In the genomic region with DNA sequence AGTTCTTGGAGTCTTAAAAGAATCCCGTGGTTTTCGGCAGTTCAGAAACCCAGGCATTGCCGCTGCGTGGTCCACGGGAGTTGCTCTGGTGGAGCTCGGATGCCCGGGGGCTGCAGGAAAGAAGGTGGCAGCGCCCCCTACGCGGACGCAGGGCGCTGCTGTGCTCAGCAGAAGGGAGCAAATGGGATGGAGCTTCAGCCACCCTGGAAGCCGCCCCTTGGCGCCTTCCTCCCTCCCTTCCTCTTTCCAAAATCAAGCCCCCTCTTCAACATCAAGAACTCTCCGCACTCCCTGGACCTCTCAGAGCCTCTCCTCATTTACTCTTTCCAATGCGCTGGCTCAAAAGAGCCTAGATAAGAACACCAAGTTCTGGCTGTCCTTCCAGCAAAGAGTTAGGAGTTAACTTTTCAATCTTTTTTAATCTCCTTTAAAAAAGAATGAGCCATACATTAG, we compare ENCODE assay signal across 9 cellular contexts. TPM values are rescaled to one million over a fixed set of nuclear protein-coding genes. Genes with fewer than 3 reads are reported as not detected.
DNase-seq lines count a peak whose midpoint lies in the region; ATAC-seq and TF ChIP-seq lines count a peak whose summit lies in the region.
"Had no signal": no experiment of that assay in that cellular context is flagged by ENCODE, and none has a peak within 500 bp of the region (broad histone marks: within the 10 kb centered on the region; RNA-seq: fewer than 3 reads in every experiment).

No MANE protein-coding gene starts in this region.

- TF ChIP-seq POLR2A in tibial nerve (IDR thresholded peaks at IDR 0.05) = no peak

- H3K4me2 ChIP-seq in osteoblast (ENCODE audit: insufficient read depth, low read length) = no peak overlapping the region

- TF ChIP-seq CTCF in GM13977 (IDR thresholded peaks at IDR 0.05; ENCODE audit: extremely low read depth, insufficient read depth, missing control alignments) (peak; percentile 21), foreskin keratinocyte (conservative IDR thresholded peaks at IDR 0.05) (peak; percentile 49), osteoblast (IDR thresholded peaks at IDR 0.05; ENCODE audit: extremely low read depth, low read depth, low read length) (no peak), tibial nerve (IDR thresholded peaks at IDR 0.05) (no peak)

- H3K27ac ChIP-seq in foreskin keratinocyte = no peak overlapping the region
- no peak overlapping the region for H3K27ac ChIP-seq in osteoblast (ENCODE audit: low read depth, low read length)
- H3K27ac ChIP-seq in tibial nerve = no peak overlapping the region

- H3K27me3 ChIP-seq in foreskin keratinocyte (peaks cover 48% of the 10 kb centered on the region), osteoblast (ENCODE audit: insufficient read depth, low read length) (peaks cover 18% of the 10 kb centered on the region), tibial nerve (peaks cover 0 to 40% of the 10 kb centered on the region in 2 donors)

- H2AFZ ChIP-seq in osteoblast (ENCODE audit: low read length) = no peak overlapping the region

- H3K4me1 ChIP-seq in foreskin keratinocyte = no peaks in the 10 kb centered on the region
- H3K4me1 ChIP-seq in osteoblast (ENCODE audit: insufficient read depth, low read length) = no peaks in the 10 kb centered on the region
- peaks cover 0 to 18% (median 0%) of the 10 kb centered on the region in 4 donors for H3K4me1 ChIP-seq in tibial nerve

- no peak for TF ChIP-seq EP300 in tibial nerve (IDR thresholded peaks at IDR 0.05)

- H3K4me3 ChIP-seq in osteoblast (ENCODE audit: insufficient read depth, low read length) (no peak overlapping the region), tibial nerve (peak overlapping the region in 2 of 4 donors; percentile 29 to 53)

- in situ Hi-C loops in GM13977 (cut with MboI; ENCODE audit: low pct_unique_long_range_greater_than_20kb, low sequenced_read_pairs, unreplicated experiment) = no loop called here

- H4K20me1 ChIP-seq in osteoblast (ENCODE audit: insufficient read depth, low read length) = no peaks in the 10 kb centered on the region

- no peaks in the 10 kb centered on the region for H3K9me3 ChIP-seq in osteoblast (ENCODE audit: low read depth, low read length)
- no peaks in the 10 kb centered on the region for H3K9me3 ChIP-seq in tibial nerve

- 0% methylated on average over 16 of the region's 16 CpGs for WGBS in tibial nerve, 2 donors

- peak; percentile 27 for ATAC-seq in foreskin keratinocyte

- H3K36me3 ChIP-seq in osteoblast (ENCODE audit: insufficient read depth, low read length) (no peaks in the 10 kb centered on the region), tibial nerve (no peaks in the 10 kb centered on the region)

- H3K79me2 ChIP-seq in osteoblast (ENCODE audit: insufficient read depth, low read length) = no peaks in the 10 kb centered on the region

- DNase-seq in GM13977 (ENCODE audit: low spot score) = no peak
- DNase-seq in NCI-H526 treated with DMSO at 0.1 percent for 48 hours (lab: John Stamatoyannopoulos, UW) = peak; percentile 61
- DNase-seq in foreskin keratinocyte = peak in 1 of 2 donors; percentile 18
- peak; percentile 48 for DNase-seq in osteoblast (ENCODE audit: insufficient read length, low spot score, missing footprints)
- no peak for DNase-seq in MV-4-11 (lab: John Stamatoyannopoulos, UW)
- DNase-seq in activated naive CD4-positive, alpha-beta T cell (lab: John Stamatoyannopoulos, UW) = no peak
- DNase-seq in tibial nerve (ENCODE audit: low spot score in 2 of 2) = no peak
- no peak for DNase-seq in NCI-H146 treated with DMSO at 0.1 percent for 48 hours (lab: John Stamatoyannopoulos, UW; ENCODE audit: unreplicated experiment)

RNA-seq across cellular contexts. Expression of gene CHRNA7, which starts 0.9 kb away (rescaled TPM):
- total RNA-seq in foreskin keratinocyte (0.48 and 0.53 TPM in 2 replicates), osteoblast (under 0.01 TPM in 1 of 2 replicates, not detected in the other), tibial nerve (1 to 10 TPM in 3 of 4 donors, under 1 TPM in 1; 0.20 to 6.3 (median 1.3) TPM)
- 0.22 and 0.38 TPM in 2 replicates for polyA plus RNA-seq in foreskin keratinocyte
- total RNA-seq: RPMI7951 had no signal

Comparison
In these comparisons a context has a peak if more than half of its experiments do, and no peak if none do; other contexts are left out.
1. DNase-seq: peak in NCI-H526 treated with DMSO at 0.1 percent for 48 hours (single experiment) and osteoblast (single experiment); none in GM13977 (single experiment), MV-4-11 (single experiment), activated naive CD4-positive, alpha-beta T cell (0 of 4), tibial nerve (0 of 2) and NCI-H146 treated with DMSO at 0.1 percent for 48 hours (single experiment).
2. CTCF ChIP-seq: peak in GM13977 (single experiment) and foreskin keratinocyte (single experiment); none in osteoblast (single experiment) and tibial nerve (0 of 5).